2 cellular contexts compared by ENCODE assay signal in the genomic region with DNA sequence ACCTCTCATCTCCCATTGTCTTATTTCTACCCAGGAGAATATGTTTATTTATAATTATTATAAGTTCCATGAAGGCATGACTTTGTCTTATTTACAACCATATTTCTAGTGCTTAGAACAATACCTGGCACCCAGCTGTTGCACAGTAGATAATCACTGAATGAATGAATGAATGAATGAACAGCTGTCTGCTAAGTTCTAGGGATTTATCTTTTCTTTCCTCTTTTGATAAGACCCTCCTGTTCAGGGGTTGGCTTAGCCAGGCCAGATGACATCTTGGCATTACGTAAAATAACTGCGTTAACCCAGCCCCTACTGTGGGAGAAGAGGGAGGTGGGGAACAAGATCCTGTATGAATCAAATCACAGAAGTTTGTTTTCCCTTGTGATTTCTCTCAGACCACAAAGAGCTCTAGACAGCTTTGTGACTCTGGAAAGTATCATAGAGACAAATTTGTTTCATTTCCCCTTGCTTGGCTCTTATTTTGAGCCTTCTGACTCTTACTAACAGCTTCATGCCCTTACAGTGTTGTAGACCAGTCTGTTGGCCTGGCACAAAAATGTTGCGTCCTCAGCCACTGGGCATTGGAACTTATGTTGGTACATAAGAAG.
TF ChIP-seq lines count a peak whose summit lies in the region.

No MANE protein-coding gene starts in this region.

TF ChIP-seq in GM12878, 131 proteins besides CTCF, POLR2A, EP300 and RAD21 (continued from another document):
- TF ChIP-seq ZBED1 (IDR thresholded peaks at IDR 0.05; ENCODE audit: borderline replicate concordance) (no peak), ZNF24 (IDR thresholded peaks at IDR 0.05) (peak; percentile 95), BACH1 (IDR thresholded peaks at IDR 0.05; ENCODE audit: borderline replicate concordance) (no peak), IRF4 (IDR thresholded peaks at IDR 0.05; ENCODE audit: low read depth, low read length) (0 out of 2 replicates have a peak, but pooled peaks have one; percentile 24)
- TF ChIP-seq, protein P1, sequence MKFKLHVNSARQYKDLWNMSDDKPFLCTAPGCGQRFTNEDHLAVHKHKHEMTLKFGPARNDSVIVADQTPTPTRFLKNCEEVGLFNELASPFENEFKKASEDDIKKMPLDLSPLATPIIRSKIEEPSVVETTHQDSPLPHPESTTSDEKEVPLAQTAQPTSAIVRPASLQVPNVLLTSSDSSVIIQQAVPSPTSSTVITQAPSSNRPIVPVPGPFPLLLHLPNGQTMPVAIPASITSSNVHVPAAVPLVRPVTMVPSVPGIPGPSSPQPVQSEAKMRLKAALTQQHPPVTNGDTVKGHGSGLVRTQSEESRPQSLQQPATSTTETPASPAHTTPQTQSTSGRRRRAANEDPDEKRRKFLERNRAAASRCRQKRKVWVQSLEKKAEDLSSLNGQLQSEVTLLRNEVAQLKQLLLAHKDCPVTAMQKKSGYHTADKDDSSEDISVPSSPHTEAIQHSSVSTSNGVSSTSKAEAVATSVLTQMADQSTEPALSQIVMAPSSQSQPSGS (IDR thresholded peaks at IDR 0.05; ENCODE audit: low read length): 0 out of 2 replicates have a peak, but pooled peaks have one; percentile 28

TF ChIP-seq in SK-N-SH treated with all-trans-retinoic acid at 6 μM for 48 hours, 23 proteins besides CTCF, POLR2A, EP300 and RAD21:
- TF ChIP-seq, protein P2, sequence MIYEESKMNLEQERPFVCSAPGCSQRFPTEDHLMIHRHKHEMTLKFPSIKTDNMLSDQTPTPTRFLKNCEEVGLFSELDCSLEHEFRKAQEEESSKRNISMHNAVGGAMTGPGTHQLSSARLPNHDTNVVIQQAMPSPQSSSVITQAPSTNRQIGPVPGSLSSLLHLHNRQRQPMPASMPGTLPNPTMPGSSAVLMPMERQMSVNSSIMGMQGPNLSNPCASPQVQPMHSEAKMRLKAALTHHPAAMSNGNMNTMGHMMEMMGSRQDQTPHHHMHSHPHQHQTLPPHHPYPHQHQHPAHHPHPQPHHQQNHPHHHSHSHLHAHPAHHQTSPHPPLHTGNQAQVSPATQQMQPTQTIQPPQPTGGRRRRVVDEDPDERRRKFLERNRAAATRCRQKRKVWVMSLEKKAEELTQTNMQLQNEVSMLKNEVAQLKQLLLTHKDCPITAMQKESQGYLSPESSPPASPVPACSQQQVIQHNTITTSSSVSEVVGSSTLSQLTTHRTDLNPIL (CRISPR knock-in tag; IDR thresholded peaks at IDR 0.05; ENCODE audit: low read depth): no peak
- no peak for TF ChIP-seq TOX (CRISPR knock-in tag; IDR thresholded peaks at IDR 0.05; ENCODE audit: borderline replicate concordance)
- TF ChIP-seq ISL1 (CRISPR knock-in tag; IDR thresholded peaks at IDR 0.05): no peak
- no peak for TF ChIP-seq RARB (CRISPR knock-in tag; IDR thresholded peaks at IDR 0.05)
- TF ChIP-seq ZNF8 (CRISPR knock-in tag; IDR thresholded peaks at IDR 0.05): no peak
- no peak for TF ChIP-seq SNAI2 (CRISPR knock-in tag; IDR thresholded peaks at IDR 0.05)
- no peak for TF ChIP-seq TCF4 (CRISPR knock-in tag; IDR thresholded peaks at IDR 0.05; ENCODE audit: borderline replicate concordance)
- TF ChIP-seq BACH2 (CRISPR knock-in tag; IDR thresholded peaks at IDR 0.05; ENCODE audit: borderline replicate concordance): no peak
- TF ChIP-seq ESRRG (CRISPR knock-in tag; IDR thresholded peaks at IDR 0.05): no peak
- TF ChIP-seq ARNTL (CRISPR knock-in tag; IDR thresholded peaks at IDR 0.05; ENCODE audit: borderline replicate concordance, low read depth): no peak
- TF ChIP-seq ZFP3 (CRISPR knock-in tag; IDR thresholded peaks at IDR 0.05): no peak
- TF ChIP-seq ZNF70 (CRISPR knock-in tag; IDR thresholded peaks at IDR 0.05): no peak
- no peak for TF ChIP-seq POU6F1 (CRISPR knock-in tag; IDR thresholded peaks at IDR 0.05; ENCODE audit: borderline replicate concordance, low read depth)
- no peak for TF ChIP-seq ZNF565 (CRISPR knock-in tag; conservative IDR thresholded peaks at IDR 0.05; ENCODE audit: low read depth)
TF ChIP-seq in SK-N-SH treated with all-trans-retinoic acid at 6 μM for 48 hours: peak in this region for 0.
